Comparison of ENCODE assay signal across 12 cellular contexts in the genomic region with DNA sequence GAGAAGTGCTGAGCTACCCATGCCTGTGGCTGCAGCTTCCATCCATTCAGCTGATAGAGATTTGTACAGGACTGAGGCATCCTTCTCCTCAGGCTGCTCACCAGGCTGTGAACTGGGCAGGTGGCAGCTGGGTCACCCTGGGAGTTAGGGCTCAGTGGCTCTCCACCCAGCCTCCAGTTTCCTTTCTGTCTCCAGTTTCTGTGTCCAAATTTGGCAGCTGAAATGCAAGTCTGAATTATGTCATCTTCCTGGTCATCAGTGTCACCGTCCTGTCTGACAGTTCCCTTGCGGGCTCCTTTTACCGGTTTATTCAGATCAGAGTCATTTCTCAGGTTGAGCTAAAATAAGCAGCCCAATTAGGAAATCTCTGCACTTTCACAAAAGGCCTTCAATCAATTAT.
DNase-seq lines count a peak whose midpoint lies in the region; ATAC-seq and TF ChIP-seq lines count a peak whose summit lies in the region.
"Had no signal": no experiment of that assay in that cellular context is flagged by ENCODE, and none has a peak within 500 bp of the region (broad histone marks: within the 10 kb centered on the region; RNA-seq: fewer than 3 reads in every experiment).

No MANE protein-coding gene starts in this region.

- TF ChIP-seq CTCF in psoas muscle (IDR thresholded peaks at IDR 0.05): no peak

- no peak overlapping the region for H3K4me3 ChIP-seq in psoas muscle
- H3K4me3 ChIP-seq: colonic mucosa had no signal

- no peak overlapping the region for H3K27ac ChIP-seq in psoas muscle
- H3K27ac ChIP-seq: colonic mucosa had no signal

- intact Hi-C loops in psoas muscle (cut with DNase I): no loop called here

- H3K27me3 ChIP-seq in psoas muscle (ENCODE audit: insufficient read depth in 3 of 3, low read length in 2 of 3): no peaks in the 10 kb centered on the region
- H3K27me3 ChIP-seq: colonic mucosa had no signal

- no peaks in the 10 kb centered on the region for H3K9me3 ChIP-seq in psoas muscle
- H3K9me3 ChIP-seq: colonic mucosa had no signal

- WGBS in psoas muscle, 3 donors: 66 to 76% (median 66%) methylated on average over 3 of the region's 3 CpGs

- H3K36me3 ChIP-seq in psoas muscle (ENCODE audit: insufficient read depth in 1 of 2, low read depth in 1 of 2): no peaks in the 10 kb centered on the region
- H3K36me3 ChIP-seq: colonic mucosa had no signal

- ATAC-seq in GM18907 (IDR thresholded peaks at IDR 0.05; ENCODE audit: unreplicated experiment) (peak; percentile 89), GM21526 (IDR thresholded peaks at IDR 0.05; ENCODE audit: low FRiP score, unreplicated experiment) (peak; percentile 76), HG03095 (IDR thresholded peaks at IDR 0.05; ENCODE audit: unreplicated experiment) (peak; percentile 85), esophagus mucosa (peak; percentile 55), psoas muscle (no peak)

- DNase-seq in psoas muscle (no peak), DMS53 (lab: John Stamatoyannopoulos, UW) (no peak), HT-29 (ENCODE audit: low spot score) (no peak), NCI-H526 (lab: John Stamatoyannopoulos, UW) (no peak)
- DNase-seq: colonic mucosa; NCI-H446; stimulated activated CD4-positive, alpha-beta T cell treated with anti-CD3 and anti-CD28 coated beads, Interleukin-4, amount 100 ng/mL, for 4 hours; T-helper 9 cell had no signal

- H3K4me1 ChIP-seq in psoas muscle: no peaks in the 10 kb centered on the region
- H3K4me1 ChIP-seq: colonic mucosa had no signal

Comparison
In these comparisons a context has a peak if more than half of its experiments do, and no peak if none do; other contexts are left out.
1. ATAC-seq: peak in GM18907 (single experiment), GM21526 (single experiment), HG03095 (single experiment) and esophagus mucosa (single experiment); none in psoas muscle (0 of 4).